8 cellular contexts compared by ENCODE assay signal in genomic region chr16:1071009-1071408, GRCh38. TPM values are rescaled to one million over a fixed set of nuclear protein-coding genes. Genes with fewer than 3 reads are reported as not detected.
"Had no signal": no experiment of that assay in that cellular context is flagged by ENCODE, and none has a peak within 500 bp of the region (broad histone marks: within the 10 kb centered on the region; RNA-seq: fewer than 3 reads in every experiment).

No MANE protein-coding gene starts in this region.

- H3K4me3 Mint-ChIP-seq: GM23338, H9, HFFc6 had no signal

- H2AFZ ChIP-seq: GM23338 had no signal

- H3K27ac Mint-ChIP-seq: GM23338, H9, HFFc6 had no signal

- H3K9me3 Mint-ChIP-seq: GM23338, H9, HFFc6 had no signal

- H3K4me3 ChIP-seq: K562 had no signal

- H3K27ac ChIP-seq: HL-60 had no signal

- DNase-seq: H9, HCEC 1CT, HFFc6, IMR-90 had no signal

RNA-seq across cellular contexts. Expression of gene SSTR5, which starts 1.5 kb away (rescaled TPM):
- total RNA-seq: HFFc6, IMR-90, K562 had no signal
- polyA plus RNA-seq: IMR-90, K562 had no signal

RNA-seq across cellular contexts. Expression of gene C1QTNF8, which starts 25.0 kb away (rescaled TPM):
- total RNA-seq: GM23338, H1, H9, HFFc6, IMR-90, K562 had no signal
- polyA plus RNA-seq: GM23338, H1, IMR-90, K562 had no signal
